31 cellular contexts compared by ENCODE assay signal in the genomic region with DNA sequence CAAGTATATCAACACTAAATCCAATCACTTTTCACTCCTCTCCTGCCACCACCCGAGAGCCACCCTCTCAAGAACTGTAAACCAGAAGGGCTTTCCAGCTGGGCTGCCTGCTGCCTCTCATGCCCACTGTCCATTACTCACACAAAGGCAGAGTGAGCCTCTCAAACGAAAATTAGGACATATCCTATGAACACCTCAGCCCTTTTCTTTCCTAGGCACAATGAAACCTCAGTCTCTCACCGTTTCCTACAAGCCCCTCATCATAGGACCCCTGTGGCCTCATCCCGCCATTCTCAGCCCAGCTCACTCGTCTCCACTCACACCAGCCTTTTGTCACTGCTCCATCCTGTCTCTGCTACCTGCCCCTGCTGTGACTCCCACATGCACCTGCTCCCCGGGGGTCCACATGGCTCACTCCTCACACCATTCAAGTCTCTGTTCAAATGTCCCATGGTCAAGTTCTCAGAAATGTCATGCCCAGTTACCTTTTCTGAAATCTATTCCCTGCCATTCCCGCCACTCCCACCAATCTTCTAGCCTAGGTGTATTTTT. TPM values are rescaled to one million over a fixed set of nuclear protein-coding genes. Genes with fewer than 3 reads are reported as not detected.
A peak's percentile ranks its signal among the peaks of the same experiment; 100 is the strongest.
DNase-seq lines count a peak whose midpoint lies in the region; ATAC-seq and TF ChIP-seq lines count a peak whose summit lies in the region.
"Had no signal": no experiment of that assay in that cellular context is flagged by ENCODE, and none has a peak within 500 bp of the region (broad histone marks: within the 10 kb centered on the region; RNA-seq: fewer than 3 reads in every experiment).

No MANE protein-coding gene starts in this region.

- H3K36me3 ChIP-seq in CD8-positive, alpha-beta T cell (ENCODE audit: insufficient read depth, low read length) = peaks cover 24% of the 10 kb centered on the region
- peaks cover 17 to 25% (median 18%) of the 10 kb centered on the region in 3 experiments for H3K36me3 ChIP-seq in naive thymus-derived CD4-positive, alpha-beta T cell (ENCODE audit: control insufficient read depth in 2 of 3, insufficient read depth in 3 of 3, low read length in 3 of 3)
- H3K36me3 ChIP-seq: BE2C, brain microvascular endothelial cell, HAP-1, MG63 had no signal

- H3K9me3 Mint-ChIP-seq in activated CD8-positive, alpha-beta memory T cell treated with anti-CD3 and anti-CD28 coated beads, Interleukin-2, amount 10 ng/mL, durations not matched to agents 7 days and 5 days (ENCODE audit: low read depth) = no peaks in the 10 kb centered on the region
- no peaks in the 10 kb centered on the region for H3K9me3 Mint-ChIP-seq in CD8-positive, alpha-beta T cell
- peaks cover 3% of the 10 kb centered on the region for H3K9me3 Mint-ChIP-seq in activated T-helper 2 cell treated with anti-CD3 and anti-CD28 coated beads, Interferon-gamma antibody, Interleukin-2, Interleukin-4, amounts not matched to agents 10 μg/mL and 5 μg/mL and 100 μg/mL, durations not matched to agents 14 hours and 24 hours and 36 hours
- H3K9me3 Mint-ChIP-seq in naive thymus-derived CD4-positive, alpha-beta T cell = peaks cover 0 to 2% (median 0%) of the 10 kb centered on the region in 11 donors
- H3K9me3 Mint-ChIP-seq: stimulated activated naive CD8-positive, alpha-beta T cell treated with anti-CD3 and anti-CD28 coated beads, Interleukin-15, Interleukin-2, amounts not matched to agents 100 ng/mL and 50 ng/mL, for 24 hours had no signal

- peaks cover 46% of the 10 kb centered on the region for H3K4me1 ChIP-seq in CD8-positive, alpha-beta T cell (ENCODE audit: insufficient read depth, low read length)
- H3K4me1 ChIP-seq in naive thymus-derived CD4-positive, alpha-beta T cell (ENCODE audit: control insufficient read depth in 2 of 2, insufficient read depth in 2 of 2, low read length in 2 of 2) = peaks cover 24 to 33% of the 10 kb centered on the region in 2 donors
- H3K4me1 ChIP-seq: BE2C, Caco-2, HAP-1 had no signal

- no peak overlapping the region for H3K27ac Mint-ChIP-seq in activated CD8-positive, alpha-beta memory T cell treated with anti-CD3 and anti-CD28 coated beads, Interleukin-2, amount 10 ng/mL, durations not matched to agents 7 days and 5 days
- H3K27ac Mint-ChIP-seq in CD8-positive, alpha-beta T cell = peak overlapping the region; percentile 89
- peak overlapping the region; percentile 30 for H3K27ac Mint-ChIP-seq in activated T-helper 2 cell treated with anti-CD3 and anti-CD28 coated beads, Interferon-gamma antibody, Interleukin-2, Interleukin-4, amounts not matched to agents 10 μg/mL and 5 μg/mL and 100 μg/mL, durations not matched to agents 14 hours and 24 hours and 36 hours
- peak overlapping the region; percentile 13 to 89 (median 68) for H3K27ac Mint-ChIP-seq in naive thymus-derived CD4-positive, alpha-beta T cell
- H3K27ac Mint-ChIP-seq: stimulated activated naive CD8-positive, alpha-beta T cell treated with anti-CD3 and anti-CD28 coated beads, Interleukin-15, Interleukin-2, amounts not matched to agents 100 ng/mL and 50 ng/mL, for 24 hours had no signal

- ATAC-seq in activated CD8-positive, alpha-beta memory T cell treated with anti-CD3 and anti-CD28 coated beads, Interleukin-2, amount 10 ng/mL, durations not matched to agents 7 days and 5 days = no peak
- no peak for ATAC-seq in CD8-positive, alpha-beta T cell
- ATAC-seq in naive thymus-derived CD4-positive, alpha-beta T cell = peak; percentile 30

- no peak for TF ChIP-seq CTCF in CD8-positive, alpha-beta T cell (IDR thresholded peaks at IDR 0.05)

- peak; percentile 57 for DNase-seq in activated CD8-positive, alpha-beta memory T cell treated with anti-CD3 and anti-CD28 coated beads for 24 hours
- no peak for DNase-seq in activated CD8-positive, alpha-beta memory T cell treated with anti-CD3 and anti-CD28 coated beads, Interleukin-2, amount 10 ng/mL, durations not matched to agents 7 days and 5 days
- DNase-seq in CD8-positive, alpha-beta T cell = peak in 1 of 7 experiments; percentile 10
- DNase-seq in activated T-helper 2 cell treated with anti-CD3 and anti-CD28 coated beads, Interferon-gamma antibody, Interleukin-2, Interleukin-4, amounts not matched to agents 10 μg/mL and 5 μg/mL and 100 μg/mL, durations not matched to agents 14 hours and 24 hours and 36 hours (ENCODE audit: low spot score) = no peak
- no peak for DNase-seq in naive thymus-derived CD4-positive, alpha-beta T cell
- DNase-seq in DMS53 treated with DMSO at 0.1 percent for 48 hours (lab: John Stamatoyannopoulos, UW; ENCODE audit: unreplicated experiment) (no peak), NCI-H82 (lab: John Stamatoyannopoulos, UW) (no peak)
- DNase-seq in stimulated activated CD4-positive, alpha-beta T cell treated with anti-CD3 and anti-CD28 coated beads, Interleukin-4, amount 100 ng/mL, for 24 hours = no peak
- DNase-seq: activated CD4-positive, alpha-beta T cell treated with anti-CD3 and anti-CD28 coated beads, Interleukin-2, amount 50 U/mL, for 1 hour; activated CD8-positive, alpha-beta memory T cell treated with anti-CD3 and anti-CD28 coated beads, Interleukin-2, amount 50 U/mL, for 4 hours; activated effector memory CD4-positive, alpha-beta T cell treated with Interleukin-2 at 50 U/mL for 16 hours; BE2C; brain microvascular endothelial cell; Caco-2; DMS79 treated with DMSO at 0.1 percent for 48 hours; GF-D8; islet precursor cell; KG1; left ventricle myocardium inferior; MG63; NCI-H2081; NCI-H226 had no signal

- no peaks in the 10 kb centered on the region for H3K27me3 ChIP-seq in CD8-positive, alpha-beta T cell (ENCODE audit: insufficient read depth, low read length)
- no peaks in the 10 kb centered on the region for H3K27me3 ChIP-seq in naive thymus-derived CD4-positive, alpha-beta T cell (ENCODE audit: control insufficient read depth in 2 of 2, insufficient read depth in 2 of 2, low read length in 2 of 2)
- H3K27me3 ChIP-seq: brain microvascular endothelial cell, MG63 had no signal

- H3K4me3 ChIP-seq in CD8-positive, alpha-beta T cell (ENCODE audit: low read depth, low read length) = no peak overlapping the region
- H3K4me3 ChIP-seq in naive thymus-derived CD4-positive, alpha-beta T cell (ENCODE audit: low read length) = no peak overlapping the region
- H3K4me3 ChIP-seq: HAP-1, left ventricle myocardium inferior, MG63, SK-N-MC had no signal

- POLR2A ChIA-PET in CD8-positive, alpha-beta T cell (lab: Charles Lee) = interaction anchor here (0.6 to 1.3 kb wide), 3 partner anchors 19 to 253 kb away, joined by 3 to 9 read pairs (median 3); no protein-coding TSS in a partner anchor
- POLR2A ChIA-PET in naive thymus-derived CD4-positive, alpha-beta T cell (lab: Charles Lee) = interaction anchor here (4.8 to 5.3 kb wide), 2 partner anchors 19 to 22 kb away, joined by 26 to 33 read pairs; no protein-coding TSS in a partner anchor

- CTCF ChIA-PET in activated CD8-positive, alpha-beta memory T cell treated with anti-CD3 and anti-CD28 coated beads, Interleukin-2, amount 10 ng/mL, durations not matched to agents 7 days and 5 days (lab: Charles Lee) = interaction anchor here (1.1 to 3.2 kb wide), 2 partner anchors 23 to 80 kb away, joined by 5 to 11 read pairs; no protein-coding TSS in a partner anchor
- CTCF ChIA-PET in CD8-positive, alpha-beta T cell (lab: Charles Lee) = interaction anchor here (0.6 to 15.8 kb wide), 3 partner anchors 20 to 135 kb away, joined by 3 to 184 read pairs (median 11); no protein-coding TSS in a partner anchor
- CTCF ChIA-PET in naive thymus-derived CD4-positive, alpha-beta T cell (lab: Charles Lee) = interaction anchor here (0.6 to 1.1 kb wide), 2 partner anchors 89 to 104 kb away, joined by 3 to 4 read pairs; no protein-coding TSS in a partner anchor

- H3K9me3 ChIP-seq in CD8-positive, alpha-beta T cell (ENCODE audit: low read length) = no peaks in the 10 kb centered on the region
- no peaks in the 10 kb centered on the region for H3K9me3 ChIP-seq in naive thymus-derived CD4-positive, alpha-beta T cell (ENCODE audit: control insufficient read depth in 2 of 3, low read length in 3 of 3)
- H3K9me3 ChIP-seq: BE2C, Caco-2, HAP-1, left ventricle myocardium inferior, MG63 had no signal

- H3K27ac ChIP-seq in CD8-positive, alpha-beta T cell (ENCODE audit: low read depth, low read length) = no peak overlapping the region
- H3K27ac ChIP-seq in naive thymus-derived CD4-positive, alpha-beta T cell (ENCODE audit: low read depth, low read length) = peak overlapping the region; percentile 44
- H3K27ac ChIP-seq: brain microvascular endothelial cell, left ventricle myocardium inferior, SK-N-MC had no signal

- H3K36me3 Mint-ChIP-seq in activated CD8-positive, alpha-beta memory T cell treated with anti-CD3 and anti-CD28 coated beads, Interleukin-2, amount 10 ng/mL, durations not matched to agents 7 days and 5 days = peaks cover 37% of the 10 kb centered on the region
- peaks cover 32% of the 10 kb centered on the region for H3K36me3 Mint-ChIP-seq in CD8-positive, alpha-beta T cell
- peaks cover 32% of the 10 kb centered on the region for H3K36me3 Mint-ChIP-seq in activated T-helper 2 cell treated with anti-CD3 and anti-CD28 coated beads, Interferon-gamma antibody, Interleukin-2, Interleukin-4, amounts not matched to agents 10 μg/mL and 5 μg/mL and 100 μg/mL, durations not matched to agents 14 hours and 24 hours and 36 hours (ENCODE audit: low read depth)
- peaks cover 0 to 32% (median 23%) of the 10 kb centered on the region in 5 donors for H3K36me3 Mint-ChIP-seq in naive thymus-derived CD4-positive, alpha-beta T cell

- peaks cover 41% of the 10 kb centered on the region for H3K4me1 Mint-ChIP-seq in activated CD8-positive, alpha-beta memory T cell treated with anti-CD3 and anti-CD28 coated beads, Interleukin-2, amount 10 ng/mL, durations not matched to agents 7 days and 5 days
- peaks cover 76% of the 10 kb centered on the region for H3K4me1 Mint-ChIP-seq in CD8-positive, alpha-beta T cell (ENCODE audit: low read depth)
- peaks cover 28% of the 10 kb centered on the region for H3K4me1 Mint-ChIP-seq in activated T-helper 2 cell treated with anti-CD3 and anti-CD28 coated beads, Interferon-gamma antibody, Interleukin-2, Interleukin-4, amounts not matched to agents 10 μg/mL and 5 μg/mL and 100 μg/mL, durations not matched to agents 14 hours and 24 hours and 36 hours (ENCODE audit: low read depth)
- H3K4me1 Mint-ChIP-seq in naive thymus-derived CD4-positive, alpha-beta T cell = peaks cover 48 to 86% (median 68%) of the 10 kb centered on the region in 7 donors

- no peak overlapping the region for H3K4me3 Mint-ChIP-seq in activated CD8-positive, alpha-beta memory T cell treated with anti-CD3 and anti-CD28 coated beads, Interleukin-2, amount 10 ng/mL, durations not matched to agents 7 days and 5 days
- H3K4me3 Mint-ChIP-seq in CD8-positive, alpha-beta T cell = no peak overlapping the region
- H3K4me3 Mint-ChIP-seq in activated T-helper 2 cell treated with anti-CD3 and anti-CD28 coated beads, Interferon-gamma antibody, Interleukin-2, Interleukin-4, amounts not matched to agents 10 μg/mL and 5 μg/mL and 100 μg/mL, durations not matched to agents 14 hours and 24 hours and 36 hours (ENCODE audit: low read depth) = no peak overlapping the region
- peak overlapping the region in 1 of 10 donors; percentile 45 for H3K4me3 Mint-ChIP-seq in naive thymus-derived CD4-positive, alpha-beta T cell
- H3K4me3 Mint-ChIP-seq: stimulated activated naive CD8-positive, alpha-beta T cell treated with anti-CD3 and anti-CD28 coated beads, Interleukin-15, Interleukin-2, amounts not matched to agents 100 ng/mL and 50 ng/mL, for 24 hours had no signal

- no peaks in the 10 kb centered on the region for H3K27me3 Mint-ChIP-seq in activated CD8-positive, alpha-beta memory T cell treated with anti-CD3 and anti-CD28 coated beads, Interleukin-2, amount 10 ng/mL, durations not matched to agents 7 days and 5 days
- H3K27me3 Mint-ChIP-seq in CD8-positive, alpha-beta T cell (ENCODE audit: low read depth) = no peaks in the 10 kb centered on the region
- no peaks in the 10 kb centered on the region for H3K27me3 Mint-ChIP-seq in activated T-helper 2 cell treated with anti-CD3 and anti-CD28 coated beads, Interferon-gamma antibody, Interleukin-2, Interleukin-4, amounts not matched to agents 10 μg/mL and 5 μg/mL and 100 μg/mL, durations not matched to agents 14 hours and 24 hours and 36 hours (ENCODE audit: low read depth)
- no peaks in the 10 kb centered on the region for H3K27me3 Mint-ChIP-seq in naive thymus-derived CD4-positive, alpha-beta T cell
- H3K27me3 Mint-ChIP-seq: stimulated activated naive CD8-positive, alpha-beta T cell treated with anti-CD3 and anti-CD28 coated beads, Interleukin-15, Interleukin-2, amounts not matched to agents 100 ng/mL and 50 ng/mL, for 24 hours had no signal

- intact Hi-C loops in CD8-positive, alpha-beta T cell (cut with DNase I, micrococcal nuclease) = no loop called here
- intact Hi-C loops in activated T-helper 2 cell treated with anti-CD3 and anti-CD28 coated beads, Interferon-gamma antibody, Interleukin-2, Interleukin-4, amounts not matched to agents 10 μg/mL and 5 μg/mL and 100 μg/mL, durations not matched to agents 14 hours and 24 hours and 36 hours (cut with micrococcal nuclease) = no loop called here
- intact Hi-C loops in naive thymus-derived CD4-positive, alpha-beta T cell (cut with micrococcal nuclease) = no loop called here

RNA-seq across cellular contexts. Expression of gene HLA-F, which starts 7.4 kb away (rescaled TPM):
- 100 to 1,000 TPM; 300 to 444 TPM for total RNA-seq in activated CD8-positive, alpha-beta memory T cell treated with anti-CD3 and anti-CD28 coated beads, Interleukin-2, amount 10 ng/mL, durations not matched to agents 7 days and 5 days
- 100 to 1,000 TPM; 378 to 382 TPM for total RNA-seq in CD8-positive, alpha-beta T cell
- total RNA-seq in activated T-helper 2 cell treated with anti-CD3 and anti-CD28 coated beads, Interferon-gamma antibody, Interleukin-2, Interleukin-4, amounts not matched to agents 10 μg/mL and 5 μg/mL and 100 μg/mL, durations not matched to agents 14 hours and 24 hours and 36 hours = 266 and 278 TPM in 2 replicates
- 100 to 1,000 TPM; 502 to 678 (median 522) TPM for total RNA-seq in naive thymus-derived CD4-positive, alpha-beta T cell
- 100 to 1,000 TPM; 348 to 498 TPM for polyA plus RNA-seq in naive thymus-derived CD4-positive, alpha-beta T cell
- total RNA-seq: A673 had no signal

RNA-seq across cellular contexts. Expression of gene ZFP57, which starts 49.7 kb away (rescaled TPM):
- total RNA-seq in activated CD8-positive, alpha-beta memory T cell treated with anti-CD3 and anti-CD28 coated beads, Interleukin-2, amount 10 ng/mL, durations not matched to agents 7 days and 5 days = 10 to 100 TPM; 14.1 to 16.1 TPM
- total RNA-seq in CD8-positive, alpha-beta T cell = not detected
- 2.6 and 3.0 TPM in 2 replicates for total RNA-seq in activated T-helper 2 cell treated with anti-CD3 and anti-CD28 coated beads, Interferon-gamma antibody, Interleukin-2, Interleukin-4, amounts not matched to agents 10 μg/mL and 5 μg/mL and 100 μg/mL, durations not matched to agents 14 hours and 24 hours and 36 hours
- 1 to 10 TPM in 2 of 5 experiments, not detected in 3; 1.7 to 2.3 TPM for total RNA-seq in naive thymus-derived CD4-positive, alpha-beta T cell
- polyA plus RNA-seq in naive thymus-derived CD4-positive, alpha-beta T cell = 1 to 10 TPM in 1 of 2 donors, not detected in 1; 3.3 TPM
- total RNA-seq: A673, Caco-2, chondrocyte, HT1080, left ventricle myocardium inferior, mesenteric fat pad, OCI-LY7, pulmonary artery endothelial cell had no signal
